Comparison of ENCODE assay signal across 25 cellular contexts in the genomic region with DNA sequence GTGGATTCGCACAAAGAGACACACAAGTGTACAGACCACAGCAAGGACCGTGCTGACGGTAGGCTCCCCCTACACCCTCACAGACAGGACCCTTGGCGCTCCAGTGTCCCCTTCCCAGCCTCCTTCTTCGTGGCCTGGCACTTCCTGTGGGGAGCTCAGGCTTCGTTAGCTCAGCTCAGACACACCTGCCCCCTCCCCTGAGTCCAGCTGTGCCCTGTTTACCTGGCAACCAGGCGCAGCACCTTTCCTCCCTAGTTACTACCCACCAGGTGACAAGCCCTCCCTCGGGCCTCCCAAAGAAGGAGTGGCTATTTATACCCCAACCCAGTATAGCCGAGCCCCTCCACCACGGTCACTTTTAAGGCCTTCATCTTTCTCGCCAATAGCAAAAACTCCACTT. TPM values are rescaled to one million over a fixed set of nuclear protein-coding genes. Genes with fewer than 3 reads are reported as not detected.
DNase-seq lines count a peak whose midpoint lies in the region; ATAC-seq and TF ChIP-seq lines count a peak whose summit lies in the region.
"Had no signal": no experiment of that assay in that cellular context is flagged by ENCODE, and none has a peak within 500 bp of the region (broad histone marks: within the 10 kb centered on the region; RNA-seq: fewer than 3 reads in every experiment).

No MANE protein-coding gene starts in this region.

- no peaks in the 10 kb centered on the region for H3K36me3 ChIP-seq in osteoblast (ENCODE audit: insufficient read depth, low read length)
- H3K36me3 ChIP-seq: thoracic aorta had no signal

- no peaks in the 10 kb centered on the region for H3K9me3 ChIP-seq in osteoblast (ENCODE audit: low read depth, low read length)
- H3K9me3 ChIP-seq: thoracic aorta had no signal

- H4K20me1 ChIP-seq in osteoblast (ENCODE audit: insufficient read depth, low read length) = no peaks in the 10 kb centered on the region

- no peak overlapping the region for H2AFZ ChIP-seq in osteoblast (ENCODE audit: low read length)

- no peak overlapping the region for H3K4me3 ChIP-seq in osteoblast (ENCODE audit: insufficient read depth, low read length)
- H3K4me3 ChIP-seq: thoracic aorta had no signal

- no peak for TF ChIP-seq CTCF in osteoblast (IDR thresholded peaks at IDR 0.05; ENCODE audit: extremely low read depth, low read depth, low read length)
- TF ChIP-seq CTCF in GM10266 (IDR thresholded peaks at IDR 0.05; ENCODE audit: control insufficient read depth, insufficient read depth, low read depth, missing control alignments) = no peak

- no peak for ATAC-seq in stimulated activated effector memory CD8-positive, alpha-beta T cell treated with anti-CD3 and anti-CD28 coated beads, Interleukin-12 subunit alpha, Interleukin-12 subunit beta, amount 100 ng/mL, for 72 hours
- ATAC-seq: activated T-cell treated with anti-CD3 and anti-CD28 coated beads, Interleukin-2, amount 50 U/mL, for 4 hours; stimulated activated naive B cell treated with anti-CD40 and anti-IgM and Interleukin-4, amounts not matched to agents 10 μg/mL and 1 μg/mL and 100 μg/mL, for 72 hours had no signal

- H3K4me3 Mint-ChIP-seq in stimulated activated effector memory CD8-positive, alpha-beta T cell treated with anti-CD3 and anti-CD28 coated beads, Interleukin-12 subunit alpha, Interleukin-12 subunit beta, amount 100 ng/mL, for 72 hours = no peak overlapping the region
- H3K4me3 Mint-ChIP-seq: activated T-cell treated with anti-CD3 and anti-CD28 coated beads, Interleukin-2, amount 50 U/mL, for 4 hours; CD4-positive, alpha-beta T cell; stimulated activated naive B cell treated with anti-CD40 and anti-IgM and Interleukin-4, amounts not matched to agents 10 μg/mL and 1 μg/mL and 100 μg/mL, for 72 hours had no signal

- no peak overlapping the region for H3K4me2 ChIP-seq in osteoblast (ENCODE audit: insufficient read depth, low read length)
- H3K4me2 ChIP-seq: KMS-11 had no signal

- peaks cover 2% of the 10 kb centered on the region for H3K36me3 Mint-ChIP-seq in stimulated activated effector memory CD8-positive, alpha-beta T cell treated with anti-CD3 and anti-CD28 coated beads, Interleukin-12 subunit alpha, Interleukin-12 subunit beta, amount 100 ng/mL, for 72 hours
- H3K36me3 Mint-ChIP-seq: stimulated activated naive B cell treated with anti-CD40 and anti-IgM and Interleukin-4, amounts not matched to agents 10 μg/mL and 1 μg/mL and 100 μg/mL, for 72 hours had no signal

- DNase-seq in DMS53 treated with DMSO at 0.1 percent for 48 hours (lab: John Stamatoyannopoulos, UW; ENCODE audit: unreplicated experiment) (peak; percentile 59), NCI-H345 (lab: John Stamatoyannopoulos, UW) (peak; percentile 57), caudate nucleus (lab: John Stamatoyannopoulos, UW) (no peak), osteoblast (ENCODE audit: insufficient read length, low spot score, missing footprints) (peak; percentile 67), GM10266 (ENCODE audit: extremely low spot score) (no peak), NCI-H524 (lab: John Stamatoyannopoulos, UW) (no peak)
- DNase-seq in stimulated activated effector memory CD8-positive, alpha-beta T cell treated with anti-CD3 and anti-CD28 coated beads, Interleukin-12 subunit alpha, Interleukin-12 subunit beta, amount 100 ng/mL, for 72 hours (ENCODE audit: low spot score in 2 of 2) = no peak
- DNase-seq: activated CD4-positive, alpha-beta T cell treated with anti-CD3 and anti-CD28 coated beads for 1 hour; activated naive CD4-positive, alpha-beta T cell treated with Interleukin-2 at 50 U/mL for 16 hours; activated T-cell treated with anti-CD3 and anti-CD28 coated beads, Interleukin-2, amount 50 U/mL, for 4 hours; CD4-positive, alpha-beta T cell; central memory CD4-positive, alpha-beta T cell; DND-41; NCI-H187; stimulated activated naive B cell treated with anti-CD40 and anti-IgM and Interleukin-4, amounts not matched to agents 10 μg/mL and 1 μg/mL and 100 μg/mL, for 72 hours; SW 1271 had no signal

- H3K4me1 ChIP-seq in osteoblast (ENCODE audit: insufficient read depth, low read length) = no peaks in the 10 kb centered on the region

- no peaks in the 10 kb centered on the region for H3K9me3 Mint-ChIP-seq in stimulated activated effector memory CD8-positive, alpha-beta T cell treated with anti-CD3 and anti-CD28 coated beads, Interleukin-12 subunit alpha, Interleukin-12 subunit beta, amount 100 ng/mL, for 72 hours
- H3K9me3 Mint-ChIP-seq: activated T-cell treated with anti-CD3 and anti-CD28 coated beads, Interleukin-2, amount 50 U/mL, for 4 hours; CD4-positive, alpha-beta T cell; stimulated activated naive B cell treated with anti-CD40 and anti-IgM and Interleukin-4, amounts not matched to agents 10 μg/mL and 1 μg/mL and 100 μg/mL, for 72 hours had no signal

- H3K27me3 ChIP-seq in osteoblast (ENCODE audit: insufficient read depth, low read length) = peaks cover 39% of the 10 kb centered on the region

- peaks cover 12% of the 10 kb centered on the region for H3K4me1 Mint-ChIP-seq in stimulated activated effector memory CD8-positive, alpha-beta T cell treated with anti-CD3 and anti-CD28 coated beads, Interleukin-12 subunit alpha, Interleukin-12 subunit beta, amount 100 ng/mL, for 72 hours

- H3K79me2 ChIP-seq in osteoblast (ENCODE audit: insufficient read depth, low read length) = no peaks in the 10 kb centered on the region

- H3K27ac ChIP-seq in caudate nucleus (ENCODE audit: low read depth, low read length) (peak overlapping the region; percentile 68), osteoblast (ENCODE audit: low read depth, low read length) (no peak overlapping the region)
- H3K27ac ChIP-seq: epithelial cell of prostate, KMS-11, thoracic aorta had no signal

- no peak overlapping the region for H3K27ac Mint-ChIP-seq in stimulated activated effector memory CD8-positive, alpha-beta T cell treated with anti-CD3 and anti-CD28 coated beads, Interleukin-12 subunit alpha, Interleukin-12 subunit beta, amount 100 ng/mL, for 72 hours
- H3K27ac Mint-ChIP-seq: CD4-positive, alpha-beta T cell; stimulated activated naive B cell treated with anti-CD40 and anti-IgM and Interleukin-4, amounts not matched to agents 10 μg/mL and 1 μg/mL and 100 μg/mL, for 72 hours had no signal

RNA-seq across cellular contexts. Expression of a gene that starts 4.7 kb away (rescaled TPM):
- not detected in 2 replicates for total RNA-seq in osteoblast
- total RNA-seq: activated CD8-positive, alpha-beta memory T cell treated with anti-CD3 and anti-CD28 coated beads for 36 hours; activated T-cell treated with anti-CD3 and anti-CD28 coated beads, Interleukin-2, amount 50 U/mL, for 4 hours; CD4-positive, alpha-beta T cell; fibroblast of villous mesenchyme; mononuclear cell; NCI-H460; pulmonary artery endothelial cell; thoracic aorta had no signal

RNA-seq across cellular contexts. Expression of a gene that starts 9.4 kb away (rescaled TPM):
- not detected in 2 replicates for total RNA-seq in osteoblast
- total RNA-seq: activated CD8-positive, alpha-beta memory T cell treated with anti-CD3 and anti-CD28 coated beads for 36 hours; activated T-cell treated with anti-CD3 and anti-CD28 coated beads, Interleukin-2, amount 50 U/mL, for 4 hours; CD4-positive, alpha-beta T cell; fibroblast of villous mesenchyme; liver; mononuclear cell; NCI-H460; pulmonary artery endothelial cell; thoracic aorta had no signal

RNA-seq across cellular contexts. Expression of a gene that starts 51.4 kb away (rescaled TPM):
- 68.4 and 73.8 TPM in 2 replicates for total RNA-seq in osteoblast

Comparison
In these comparisons a context has a peak if more than half of its experiments do, and no peak if none do; other contexts are left out.
1. DNase-seq: peak in DMS53 treated with DMSO at 0.1 percent for 48 hours (single experiment), NCI-H345 (single experiment) and osteoblast (single experiment); none in caudate nucleus (0 of 61), GM10266 (single experiment), NCI-H524 (0 of 2) and stimulated activated effector memory CD8-positive, alpha-beta T cell treated with anti-CD3 and anti-CD28 coated beads, Interleukin-12 subunit alpha, Interleukin-12 subunit beta, amount 100 ng/mL, for 72 hours (0 of 2).